In the genomic region with DNA sequence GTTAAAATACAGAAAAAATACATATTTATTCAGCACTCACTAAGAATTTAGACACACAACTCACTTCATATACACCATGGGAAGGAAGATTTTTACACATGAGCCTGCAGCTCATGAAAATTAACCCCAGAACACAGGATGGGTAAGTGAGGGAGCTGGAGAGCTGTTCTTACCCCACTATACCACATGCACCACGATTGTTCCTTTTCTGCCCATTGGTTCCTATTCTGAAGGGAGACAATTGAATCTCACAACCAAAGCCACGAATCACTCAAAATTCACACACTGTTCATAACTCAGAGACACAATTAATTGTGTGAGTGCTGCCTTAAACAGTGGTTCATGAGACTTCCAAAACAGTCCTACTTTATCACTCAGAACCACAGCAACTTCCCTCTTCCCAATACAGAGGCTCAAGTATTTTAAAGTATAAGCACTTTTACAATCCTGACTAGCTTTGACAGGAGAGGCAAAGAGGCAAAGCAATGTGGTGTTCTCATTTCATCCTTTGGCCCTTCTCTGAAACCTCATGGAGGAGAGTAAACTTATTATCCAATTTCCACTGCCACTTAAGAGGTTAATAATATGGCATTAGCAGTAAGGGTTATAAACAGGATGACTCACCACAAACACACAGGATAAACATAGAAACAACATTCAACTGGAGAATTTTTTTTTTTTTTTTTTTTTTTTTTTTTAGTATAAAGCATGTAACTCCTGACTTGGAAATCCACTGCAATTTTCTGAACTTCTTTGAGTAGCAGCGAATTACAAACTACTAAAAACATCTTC, we compare ENCODE assay signal across 22 cellular contexts. TPM values are rescaled to one million over a fixed set of nuclear protein-coding genes. Genes with fewer than 3 reads are reported as not detected.
DNase-seq lines count a peak whose midpoint lies in the region; ATAC-seq and TF ChIP-seq lines count a peak whose summit lies in the region.
"Had no signal": no experiment of that assay in that cellular context is flagged by ENCODE, and none has a peak within 500 bp of the region (broad histone marks: within the 10 kb centered on the region; RNA-seq: fewer than 3 reads in every experiment).

No MANE protein-coding gene starts in this region.

- H3K36me3 ChIP-seq in HEK293 (ENCODE audit: control insufficient read depth in 2 of 2, insufficient read depth in 1 of 2, low read length in 2 of 2): no peaks in the 10 kb centered on the region
- H3K36me3 ChIP-seq: BE2C, cardiac muscle cell had no signal

- no peak for TF ChIP-seq CTCF in 22Rv1 (IDR thresholded peaks at IDR 0.05)
- TF ChIP-seq CTCF in HEK293 (tag by site-specific recombination; IDR thresholded peaks at IDR 0.05): no peak
- no peak for TF ChIP-seq CTCF in Calu3 (IDR thresholded peaks at IDR 0.05; ENCODE audit: unreplicated experiment)

- peaks cover 22% of the 10 kb centered on the region for H3K9me3 Mint-ChIP-seq in dendritic cell treated with granulocyte-macrophage colony-stimulating factor and Interleukin-4, amounts not matched to agents 40 ng/mL and 50 ng/mL, for 4 days
- H3K9me3 Mint-ChIP-seq in Calu3 (ENCODE audit: low read depth, unreplicated experiment): peaks cover 1% of the 10 kb centered on the region

- no TSS peak for BruUV-seq in Calu3 (replicated peaks; lab: Mats Ljungman, UMichigan)

- CTCF ChIA-PET in HEK293 (lab: Yijun Ruan, JAX) (no interaction called here), Calu3 (lab: Charles Lee) (no interaction called here)

- intact Hi-C loops in dendritic cell treated with granulocyte-macrophage colony-stimulating factor and Interleukin-4, amounts not matched to agents 40 ng/mL and 50 ng/mL, for 4 days (cut with micrococcal nuclease): no loop called here
- intact Hi-C loops in Calu3 (cut with micrococcal nuclease; ENCODE audit: unreplicated experiment) (no loop called here), posterior vena cava (cut with DNase I) (no loop called here)

- H3K4me3 Mint-ChIP-seq in dendritic cell treated with granulocyte-macrophage colony-stimulating factor and Interleukin-4, amounts not matched to agents 40 ng/mL and 50 ng/mL, for 4 days: no peak overlapping the region
- H3K4me3 Mint-ChIP-seq in Calu3 (ENCODE audit: low read depth, unreplicated experiment): no peak overlapping the region
- H3K4me3 Mint-ChIP-seq: activated CD4-positive, alpha-beta T cell treated with anti-CD3 and anti-CD28 coated beads for 36 hours; activated naive CD4-positive, alpha-beta T cell treated with anti-CD3 and anti-CD28 coated beads for 36 hours; stimulated activated naive CD8-positive, alpha-beta T cell treated with anti-CD3 and anti-CD28 coated beads, Interleukin-15, Interleukin-2, amounts not matched to agents 100 ng/mL and 50 ng/mL, for 24 hours; T-helper 1 cell treated with Interleukin-12 subunit alpha and Interleukin-12 subunit beta and Interleukin-4 antibody, amounts not matched to agents 30 μg/mL and 1 μg/mL, for 36 hours had no signal

- peak overlapping the region; percentile 49 for H3K27ac ChIP-seq in 22Rv1
- H3K27ac ChIP-seq in HEK293 (ENCODE audit: extremely low read depth, low read depth, low read length): no peak overlapping the region
- H3K27ac ChIP-seq: cardiac muscle cell, tibial artery had no signal

- no peak overlapping the region for H3K4me3 ChIP-seq in HEK293 (ENCODE audit: low read depth, low read length)
- H3K4me3 ChIP-seq: cardiac muscle cell, tibial artery had no signal

- peaks cover 2% of the 10 kb centered on the region for H3K27me3 Mint-ChIP-seq in dendritic cell treated with granulocyte-macrophage colony-stimulating factor and Interleukin-4, amounts not matched to agents 40 ng/mL and 50 ng/mL, for 4 days
- H3K27me3 Mint-ChIP-seq in Calu3 (ENCODE audit: unreplicated experiment): peaks cover 59% of the 10 kb centered on the region
- H3K27me3 Mint-ChIP-seq: activated CD4-positive, alpha-beta T cell treated with anti-CD3 and anti-CD28 coated beads for 36 hours; stimulated activated naive CD8-positive, alpha-beta T cell treated with anti-CD3 and anti-CD28 coated beads, Interleukin-15, Interleukin-2, amounts not matched to agents 100 ng/mL and 50 ng/mL, for 24 hours had no signal

- peaks cover 4% of the 10 kb centered on the region for H3K4me1 ChIP-seq in HEK293 (ENCODE audit: control insufficient read depth, insufficient read depth, low read length)
- H3K4me1 ChIP-seq: BE2C had no signal

- POLR2A ChIA-PET in HEK293 (lab: Yijun Ruan, JAX): no interaction called here

- peaks cover 68% of the 10 kb centered on the region for H3K36me3 Mint-ChIP-seq in dendritic cell treated with granulocyte-macrophage colony-stimulating factor and Interleukin-4, amounts not matched to agents 40 ng/mL and 50 ng/mL, for 4 days (ENCODE audit: low read depth)
- no peaks in the 10 kb centered on the region for H3K36me3 Mint-ChIP-seq in Calu3 (ENCODE audit: insufficient read depth, unreplicated experiment)

- no peaks in the 10 kb centered on the region for H3K9me3 ChIP-seq in HEK293 (ENCODE audit: control insufficient read depth, insufficient read depth, low read depth, low read length)
- H3K9me3 ChIP-seq: BE2C had no signal

- H3K27ac Mint-ChIP-seq in dendritic cell treated with granulocyte-macrophage colony-stimulating factor and Interleukin-4, amounts not matched to agents 40 ng/mL and 50 ng/mL, for 4 days: peak overlapping the region; percentile 35
- H3K27ac Mint-ChIP-seq in Calu3 (ENCODE audit: unreplicated experiment): no peak overlapping the region
- H3K27ac Mint-ChIP-seq: activated CD4-positive, alpha-beta T cell treated with anti-CD3 and anti-CD28 coated beads for 36 hours; activated naive CD4-positive, alpha-beta T cell treated with anti-CD3 and anti-CD28 coated beads for 36 hours; stimulated activated naive CD8-positive, alpha-beta T cell treated with anti-CD3 and anti-CD28 coated beads, Interleukin-15, Interleukin-2, amounts not matched to agents 100 ng/mL and 50 ng/mL, for 24 hours; T-helper 1 cell treated with Interleukin-12 subunit alpha and Interleukin-12 subunit beta and Interleukin-4 antibody, amounts not matched to agents 30 μg/mL and 1 μg/mL, for 36 hours had no signal

- peaks cover 43% of the 10 kb centered on the region for H3K4me1 Mint-ChIP-seq in dendritic cell treated with granulocyte-macrophage colony-stimulating factor and Interleukin-4, amounts not matched to agents 40 ng/mL and 50 ng/mL, for 4 days (ENCODE audit: low read depth)
- H3K4me1 Mint-ChIP-seq in Calu3 (ENCODE audit: low read depth, unreplicated experiment): peaks cover 23% of the 10 kb centered on the region

- no peak for ATAC-seq in HG03108 (IDR thresholded peaks at IDR 0.05; ENCODE audit: unreplicated experiment)
- ATAC-seq: activated CD4-positive, alpha-beta T cell treated with anti-CD3 and anti-CD28 coated beads for 36 hours; Panc1 had no signal

- DNase-seq in NCI-H69 (lab: John Stamatoyannopoulos, UW) (peak; percentile 9), GOT3 (lab: John Stamatoyannopoulos, UW) (no peak), Calu3 (no peak), posterior vena cava (ENCODE audit: low spot score) (no peak)
- DNase-seq: activated CD4-positive, alpha-beta T cell treated with anti-CD3 and anti-CD28 coated beads for 36 hours; activated naive CD4-positive, alpha-beta T cell treated with anti-CD3 and anti-CD28 coated beads for 36 hours; activated T-cell treated with anti-CD3 and anti-CD28 coated beads, Interleukin-2, amount 50 U/mL, for 48 hours; amygdala; BE2C; Caco-2; head of caudate nucleus; NCI-H1092 treated with DMSO at 0.1 percent for 48 hours; stimulated activated CD4-positive, alpha-beta T cell treated with anti-CD3 and anti-CD28 coated beads, Interleukin-4, amount 100 ng/mL, for 4 hours; tibial artery had no signal

TF ChIP-seq in HEK293, 187 proteins besides CTCF, POLR2A, EP300 and RAD21:
- no peak for TF ChIP-seq ZNF747 (tag by site-specific recombination; IDR thresholded peaks at IDR 0.05)
- TF ChIP-seq, protein P1, sequence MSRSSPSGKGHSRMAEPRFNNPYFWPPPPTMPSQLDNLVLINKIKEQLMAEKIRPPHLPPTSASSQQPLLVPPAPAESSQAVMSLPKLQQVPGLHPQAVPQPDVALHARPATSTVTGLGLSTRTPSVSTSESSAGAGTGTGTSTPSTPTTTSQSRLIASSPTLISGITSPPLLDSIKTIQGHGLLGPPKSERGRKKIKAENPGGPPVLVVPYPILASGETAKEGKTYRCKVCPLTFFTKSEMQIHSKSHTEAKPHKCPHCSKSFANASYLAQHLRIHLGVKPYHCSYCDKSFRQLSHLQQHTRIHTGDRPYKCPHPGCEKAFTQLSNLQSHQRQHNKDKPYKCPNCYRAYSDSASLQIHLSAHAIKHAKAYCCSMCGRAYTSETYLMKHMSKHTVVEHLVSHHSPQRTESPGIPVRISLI (tag by site-specific recombination; IDR thresholded peaks at IDR 0.05): peak; percentile 59; the same call in 1 of the 2 replicates
- no peak for TF ChIP-seq ZNF223 (tag by site-specific recombination; IDR thresholded peaks at IDR 0.05)
- TF ChIP-seq ZFP3 (tag by site-specific recombination; IDR thresholded peaks at IDR 0.05; ENCODE audit: low read depth): no peak
- no peak for TF ChIP-seq ZSCAN23 (tag by site-specific recombination; IDR thresholded peaks at IDR 0.05)
- TF ChIP-seq ZNF391 (tag by site-specific recombination; IDR thresholded peaks at IDR 0.05; ENCODE audit: borderline replicate concordance, low read depth): no peak
- TF ChIP-seq ZNF335 (tag by site-specific recombination; conservative IDR thresholded peaks at IDR 0.05): no peak
- TF ChIP-seq ZNF624 (tag by site-specific recombination; IDR thresholded peaks at IDR 0.05): no peak
- no peak for TF ChIP-seq ZBTB1 (tag by site-specific recombination; IDR thresholded peaks at IDR 0.05)

RNA-seq across cellular contexts. Expression of a gene that starts 59.5 kb away (rescaled TPM):
- total RNA-seq in Calu3 (2022) (2.5 and 4.4 TPM in 2 replicates), posterior vena cava (10 to 100 TPM; 38.8 to 40.3 TPM)
